Comparison of ENCODE assay signal across 13 cellular contexts in the genomic region with DNA sequence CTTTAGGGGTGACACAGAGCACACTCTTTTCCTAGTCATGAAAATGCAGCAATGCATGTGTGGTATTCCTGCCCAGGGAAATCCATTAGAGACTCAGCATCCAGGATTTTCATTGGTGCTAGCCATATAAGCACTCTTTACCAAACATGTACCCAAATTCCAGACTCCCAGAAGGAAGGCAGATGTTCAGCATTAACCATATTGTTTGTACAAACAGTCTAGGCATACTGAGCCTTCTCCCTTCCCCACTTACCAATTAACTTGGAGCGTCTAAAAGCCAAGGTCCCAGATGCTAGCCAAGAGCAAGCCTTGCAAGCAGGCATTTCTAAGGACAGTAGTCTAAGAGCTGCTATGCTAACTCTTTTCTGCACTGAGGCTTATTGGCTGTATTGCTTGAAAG.
"Had no signal": no experiment of that assay in that cellular context is flagged by ENCODE, and none has a peak within 500 bp of the region (broad histone marks: within the 10 kb centered on the region; RNA-seq: fewer than 3 reads in every experiment).

No MANE protein-coding gene starts in this region.

- H3K4me3 Mint-ChIP-seq: activated CD8-positive, alpha-beta memory T cell treated with anti-CD3 and anti-CD28 coated beads, Interleukin-2, amount 10 ng/mL, durations not matched to agents 7 days and 5 days; activated T-cell treated with anti-CD3 and anti-CD28 coated beads, Interleukin-2, amount 50 U/mL, for 4 hours; immature natural killer cell; nephron progenitor cell had no signal

- ATAC-seq: activated CD8-positive, alpha-beta memory T cell treated with anti-CD3 and anti-CD28 coated beads, Interleukin-2, amount 10 ng/mL, durations not matched to agents 7 days and 5 days; activated T-cell treated with anti-CD3 and anti-CD28 coated beads, Interleukin-2, amount 50 U/mL, for 4 hours; left colon; sciatic nerve had no signal

- H3K9me3 Mint-ChIP-seq: activated T-cell treated with anti-CD3 and anti-CD28 coated beads, Interleukin-2, amount 50 U/mL, for 4 hours; immature natural killer cell; nephron progenitor cell had no signal

- H3K27me3 Mint-ChIP-seq: activated CD8-positive, alpha-beta memory T cell treated with anti-CD3 and anti-CD28 coated beads, Interleukin-2, amount 10 ng/mL, durations not matched to agents 7 days and 5 days had no signal

- H3K4me1 Mint-ChIP-seq: nephron progenitor cell had no signal

- H3K4me3 ChIP-seq: colonic mucosa, spleen had no signal

- DNase-seq: activated CD4-positive, alpha-beta T cell treated with anti-CD3 and anti-CD28 coated beads for 1 hour; activated CD4-positive, alpha-beta T cell treated with anti-CD3 and anti-CD28 coated beads, Interleukin-2, amount 50 U/mL, for 48 hours; activated CD8-positive, alpha-beta memory T cell treated with anti-CD3 and anti-CD28 coated beads, Interleukin-2, amount 10 ng/mL, durations not matched to agents 7 days and 5 days; activated T-cell treated with anti-CD3 and anti-CD28 coated beads, Interleukin-2, amount 50 U/mL, for 4 hours; colonic mucosa; immature natural killer cell; left colon; mammary epithelial cell; nephron progenitor cell; spleen; stimulated activated CD4-positive, alpha-beta T cell treated with anti-CD3 and anti-CD28 coated beads, Interleukin-1b, Interleukin-23, amount 100 ng/mL, for 48 hours; stimulated activated naive CD4-positive, alpha-beta T cell had no signal

- H3K27ac Mint-ChIP-seq: activated CD8-positive, alpha-beta memory T cell treated with anti-CD3 and anti-CD28 coated beads, Interleukin-2, amount 10 ng/mL, durations not matched to agents 7 days and 5 days; nephron progenitor cell had no signal
